Comparison of ENCODE assay signal across 24 cellular contexts in genomic region chr3:37086918-37087317, GRCh38.
"Had no signal": no experiment of that assay in that cellular context is flagged by ENCODE, and none has a peak within 500 bp of the region (broad histone marks: within the 10 kb centered on the region; RNA-seq: fewer than 3 reads in every experiment).

No MANE protein-coding gene starts in this region.

- H3K27ac ChIP-seq: heart left ventricle, neutrophil, transverse colon, VCaP had no signal

- ATAC-seq: heart left ventricle, left colon had no signal

- H3K4me1 ChIP-seq: transverse colon had no signal

- DNase-seq: activated CD4-positive, alpha-beta T cell treated with anti-CD3 and anti-CD28 coated beads for 4 hours; activated CD4-positive, alpha-beta T cell treated with anti-CD3 and anti-CD28 coated beads, Interleukin-2, amount 50 U/mL, for 4 hours; activated effector memory CD4-positive, alpha-beta T cell treated with anti-CD3 and anti-CD28 coated beads, Interleukin-2, amount 50 U/mL, for 16 hours; activated naive CD4-positive, alpha-beta T cell treated with anti-CD3 and anti-CD28 coated beads for 36 hours; activated naive CD8-positive, alpha-beta T cell treated with anti-CD3 and anti-CD28 coated beads for 36 hours; amniotic stem cell; effector memory CD4-positive, alpha-beta T cell; erythroblast; foreskin fibroblast; heart left ventricle; hypothalamus; immature natural killer cell; kidney; left colon; naive B cell; nephron progenitor cell; right lobe of liver; stimulated activated CD4-positive, alpha-beta T cell treated with anti-CD3 and anti-CD28 coated beads, Interleukin-2, amount 100 ng/mL, for 48 hours; stimulated activated naive CD4-positive, alpha-beta T cell treated with Interleukin-2 at 50 U/mL for 16 hours; transverse colon had no signal

- H3K9me3 ChIP-seq: heart left ventricle, neutrophil, right lobe of liver, transverse colon had no signal

- H3K4me3 ChIP-seq: heart left ventricle, right lobe of liver, transverse colon had no signal

- H3K27me3 ChIP-seq: heart left ventricle, neutrophil, right lobe of liver, transverse colon had no signal

- FAIRE-seq: colon, kidney, urothelium cell line had no signal
